In the genomic region with DNA sequence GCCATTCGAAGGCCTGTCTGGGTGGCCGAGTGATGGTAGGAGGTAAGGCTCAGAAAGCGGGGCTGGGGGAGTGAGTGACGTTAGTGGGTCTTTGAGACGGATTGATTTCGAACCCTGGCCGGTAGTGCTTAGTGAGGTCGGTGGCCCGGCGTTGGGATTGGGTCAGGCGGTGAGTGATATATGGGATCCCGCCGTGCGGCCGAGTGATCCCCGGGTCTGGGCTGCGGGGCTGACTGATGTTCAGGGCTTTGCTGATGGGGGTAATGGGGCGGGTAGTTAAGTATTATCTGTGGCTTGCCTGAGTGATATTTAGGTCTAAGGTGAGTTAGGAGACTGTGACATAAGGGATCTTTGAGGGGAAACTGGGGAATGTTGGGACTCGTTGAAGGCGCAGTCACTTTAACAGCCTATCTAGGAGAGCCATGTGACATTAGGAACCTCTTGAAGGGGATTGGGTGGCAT, we compare ENCODE assay signal across 1 cellular context.
TF ChIP-seq lines count a peak whose summit lies in the region.

No MANE protein-coding gene starts in this region.

TF ChIP-seq in K562, 482 proteins besides CTCF, POLR2A, EP300 and RAD21 (continues in another document):
- TF ChIP-seq ZEB2 (IDR thresholded peaks at IDR 0.05), result 0 out of 2 replicates have a peak, but pooled peaks have one; percentile 35
- peak; percentile 73 for TF ChIP-seq MEIS2 (IDR thresholded peaks at IDR 0.05; ENCODE audit: partially characterized antibody)
- peak; percentile 83 for TF ChIP-seq CHD1 (IDR thresholded peaks at IDR 0.05; ENCODE audit: low read length)
- TF ChIP-seq, protein P1, sequence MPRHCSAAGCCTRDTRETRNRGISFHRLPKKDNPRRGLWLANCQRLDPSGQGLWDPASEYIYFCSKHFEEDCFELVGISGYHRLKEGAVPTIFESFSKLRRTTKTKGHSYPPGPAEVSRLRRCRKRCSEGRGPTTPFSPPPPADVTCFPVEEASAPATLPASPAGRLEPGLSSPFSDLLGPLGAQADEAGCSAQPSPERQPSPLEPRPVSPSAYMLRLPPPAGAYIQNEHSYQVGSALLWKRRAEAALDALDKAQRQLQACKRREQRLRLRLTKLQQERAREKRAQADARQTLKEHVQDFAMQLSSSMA (CRISPR knock-in tag; IDR thresholded peaks at IDR 0.05), result peak; percentile 9; the same call in 1 of the 2 replicates
- TF ChIP-seq ZNF134 (CRISPR knock-in tag; conservative IDR thresholded peaks at IDR 0.05), result no peak
- TF ChIP-seq FUS (optimal IDR thresholded peaks at IDR 0.05; ENCODE audit: low read depth, low read length), result no peak
- TF ChIP-seq ZNF764 (CRISPR knock-in tag; IDR thresholded peaks at IDR 0.05; ENCODE audit: low read depth), result no peak
- peak; percentile 17; the same call in 1 of the 2 replicates for TF ChIP-seq ARID1B (IDR thresholded peaks at IDR 0.05)
- peak; percentile 13 for TF ChIP-seq DPF2 (IDR thresholded peaks at IDR 0.05)
- TF ChIP-seq KDM1A (IDR thresholded peaks at IDR 0.05), result no peak
- TF ChIP-seq COPS2 (conservative IDR thresholded peaks at IDR 0.05), result no peak
- TF ChIP-seq, protein P2, sequence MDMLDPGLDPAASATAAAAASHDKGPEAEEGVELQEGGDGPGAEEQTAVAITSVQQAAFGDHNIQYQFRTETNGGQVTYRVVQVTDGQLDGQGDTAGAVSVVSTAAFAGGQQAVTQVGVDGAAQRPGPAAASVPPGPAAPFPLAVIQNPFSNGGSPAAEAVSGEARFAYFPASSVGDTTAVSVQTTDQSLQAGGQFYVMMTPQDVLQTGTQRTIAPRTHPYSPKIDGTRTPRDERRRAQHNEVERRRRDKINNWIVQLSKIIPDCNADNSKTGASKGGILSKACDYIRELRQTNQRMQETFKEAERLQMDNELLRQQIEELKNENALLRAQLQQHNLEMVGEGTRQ (CRISPR knock-in tag; IDR thresholded peaks at IDR 0.05), result peak; percentile 13; the same call in 1 of the 2 replicates
- TF ChIP-seq SMARCA4 (IDR thresholded peaks at IDR 0.05), result peak; percentile 3
- TF ChIP-seq ZFP1 (CRISPR knock-in tag; IDR thresholded peaks at IDR 0.05), result no peak
- TF ChIP-seq PCBP1 (IDR thresholded peaks at IDR 0.05; ENCODE audit: low read depth, low read length, poor library complexity, severe bottlenecking), result no peak
- TF ChIP-seq, protein P3, sequence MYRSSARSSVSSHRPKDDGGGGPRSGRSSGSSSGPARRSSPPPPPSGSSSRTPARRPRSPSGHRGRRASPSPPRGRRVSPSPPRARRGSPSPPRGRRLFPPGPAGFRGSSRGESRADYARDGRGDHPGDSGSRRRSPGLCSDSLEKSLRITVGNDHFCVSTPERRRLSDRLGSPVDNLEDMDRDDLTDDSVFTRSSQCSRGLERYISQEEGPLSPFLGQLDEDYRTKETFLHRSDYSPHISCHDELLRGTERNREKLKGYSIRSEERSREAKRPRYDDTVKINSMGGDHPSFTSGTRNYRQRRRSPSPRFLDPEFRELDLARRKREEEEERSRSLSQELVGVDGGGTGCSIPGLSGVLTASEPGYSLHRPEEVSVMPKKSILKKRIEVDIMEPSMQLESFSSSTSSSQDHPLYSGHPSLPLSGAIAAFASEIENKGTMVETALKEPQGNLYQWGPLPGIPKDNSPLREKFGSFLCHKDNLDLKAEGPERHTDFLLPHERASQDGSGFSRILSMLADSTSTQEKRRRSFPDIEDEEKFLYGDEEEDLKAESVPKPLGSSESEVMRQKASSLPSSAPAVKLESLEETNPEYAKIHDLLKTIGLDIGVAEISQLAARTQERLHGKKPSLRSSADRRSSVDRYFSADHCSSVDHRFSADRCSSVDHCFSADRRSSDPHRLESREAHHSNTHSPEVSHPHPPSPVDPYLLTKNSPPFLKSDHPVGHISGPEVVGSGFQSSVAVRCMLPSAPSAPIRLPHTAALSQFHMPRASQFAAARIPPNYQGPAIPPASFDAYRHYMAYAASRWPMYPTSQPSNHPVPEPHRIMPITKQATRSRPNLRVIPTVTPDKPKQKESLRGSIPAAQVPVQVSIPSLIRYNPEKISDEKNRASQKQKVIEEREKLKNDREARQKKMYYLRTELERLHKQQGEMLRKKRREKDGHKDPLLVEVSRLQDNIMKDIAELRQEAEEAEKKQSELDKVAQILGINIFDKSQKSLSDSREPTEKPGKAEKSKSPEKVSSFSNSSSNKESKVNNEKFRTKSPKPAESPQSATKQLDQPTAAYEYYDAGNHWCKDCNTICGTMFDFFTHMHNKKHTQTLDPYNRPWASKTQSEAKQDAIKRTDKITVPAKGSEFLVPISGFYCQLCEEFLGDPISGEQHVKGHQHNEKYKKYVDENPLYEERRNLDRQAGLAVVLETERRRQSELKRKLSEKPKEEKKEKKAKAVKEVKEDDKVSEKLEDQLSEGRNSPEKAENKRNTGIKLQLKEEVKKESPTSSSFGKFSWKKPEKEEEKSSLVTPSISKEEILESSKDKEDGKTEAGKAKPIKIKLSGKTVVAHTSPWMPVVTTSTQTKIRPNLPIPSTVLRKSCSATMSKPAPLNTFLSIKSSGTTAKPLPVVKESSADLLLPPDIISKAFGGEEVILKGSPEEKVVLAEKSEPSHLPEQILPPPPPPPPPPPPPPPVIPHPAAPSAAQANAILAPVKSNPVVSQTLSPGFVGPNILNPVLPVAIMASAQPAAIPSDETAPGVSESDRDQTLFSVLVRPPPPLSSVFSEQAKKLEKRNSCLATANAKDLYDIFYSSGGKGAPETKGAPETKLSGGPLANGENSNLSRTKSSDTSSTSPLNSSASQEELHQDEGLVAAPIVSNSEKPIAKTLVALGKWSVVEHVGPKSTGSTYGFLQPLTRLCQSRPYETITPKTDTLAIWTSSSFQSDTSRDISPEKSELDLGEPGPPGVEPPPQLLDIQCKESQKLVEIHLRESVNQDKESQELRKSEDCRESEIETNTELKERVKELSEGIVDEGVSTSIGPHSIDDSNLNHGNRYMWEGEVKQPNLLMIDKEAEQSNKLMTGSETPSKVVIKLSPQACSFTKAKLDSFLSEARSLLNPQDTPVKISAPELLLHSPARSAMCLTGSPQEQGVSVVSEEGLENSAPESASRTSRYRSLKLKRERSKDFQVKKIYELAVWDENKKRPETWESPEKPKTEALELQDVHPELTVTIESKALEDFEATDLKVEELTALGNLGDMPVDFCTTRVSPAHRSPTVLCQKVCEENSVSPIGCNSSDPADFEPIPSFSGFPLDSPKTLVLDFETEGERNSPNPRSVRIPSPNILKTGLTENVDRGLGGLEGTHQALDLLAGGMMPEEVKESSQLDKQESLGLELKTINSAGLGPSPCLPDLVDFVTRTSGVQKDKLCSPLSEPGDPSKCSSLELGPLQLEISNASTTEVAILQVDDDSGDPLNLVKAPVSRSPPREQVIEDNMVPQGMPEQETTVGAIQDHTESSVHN (IDR thresholded peaks at IDR 0.05; ENCODE audit: borderline replicate concordance in 1 of 2, low read depth in 1 of 2), result no peak
- no peak for TF ChIP-seq ZNF717 (CRISPR knock-in tag; IDR thresholded peaks at IDR 0.05)
- TF ChIP-seq TAF7 (tag; IDR thresholded peaks at IDR 0.05), result 0 out of 2 replicates have a peak, but pooled peaks have one; percentile 1
- TF ChIP-seq, protein P4, sequence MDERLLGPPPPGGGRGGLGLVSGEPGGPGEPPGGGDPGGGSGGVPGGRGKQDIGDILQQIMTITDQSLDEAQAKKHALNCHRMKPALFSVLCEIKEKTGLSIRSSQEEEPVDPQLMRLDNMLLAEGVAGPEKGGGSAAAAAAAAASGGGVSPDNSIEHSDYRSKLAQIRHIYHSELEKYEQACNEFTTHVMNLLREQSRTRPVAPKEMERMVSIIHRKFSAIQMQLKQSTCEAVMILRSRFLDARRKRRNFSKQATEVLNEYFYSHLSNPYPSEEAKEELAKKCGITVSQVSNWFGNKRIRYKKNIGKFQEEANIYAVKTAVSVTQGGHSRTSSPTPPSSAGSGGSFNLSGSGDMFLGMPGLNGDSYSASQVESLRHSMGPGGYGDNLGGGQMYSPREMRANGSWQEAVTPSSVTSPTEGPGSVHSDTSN (CRISPR knock-in tag; IDR thresholded peaks at IDR 0.05; ENCODE audit: low read depth), result no peak
- TF ChIP-seq, protein P4 (tag; conservative IDR thresholded peaks at IDR 0.05; ENCODE audit: low read depth), result peak; percentile 75
- peak in 1 of 2 experiments; percentile 76; a peak in 2 of 4 replicates for TF ChIP-seq CSDE1 (IDR thresholded peaks at IDR 0.05)
- 0 out of 2 replicates have a peak, but pooled peaks have one; percentile 57 for TF ChIP-seq LARP7 (IDR thresholded peaks at IDR 0.05)
- TF ChIP-seq GATA2 (CRISPR knock-in tag; IDR thresholded peaks at IDR 0.05), result peak; percentile 9; the same call in 1 of the 2 replicates
- TF ChIP-seq LCOR (CRISPR knock-in tag; IDR thresholded peaks at IDR 0.05), result 0 out of 2 replicates have a peak, but pooled peaks have one; percentile 5
- TF ChIP-seq NFIC (IDR thresholded peaks at IDR 0.05), result 0 out of 2 replicates have a peak, but pooled peaks have one; percentile 5
- peak; percentile 4 for TF ChIP-seq TAF9B (IDR thresholded peaks at IDR 0.05; ENCODE audit: partially characterized antibody)
- TF ChIP-seq TBL1XR1 (IDR thresholded peaks at IDR 0.05; ENCODE audit: low read length in 2 of 2), result no peak
- TF ChIP-seq ZNF695 (CRISPR knock-in tag; IDR thresholded peaks at IDR 0.05), result no peak
- TF ChIP-seq, protein P5, sequence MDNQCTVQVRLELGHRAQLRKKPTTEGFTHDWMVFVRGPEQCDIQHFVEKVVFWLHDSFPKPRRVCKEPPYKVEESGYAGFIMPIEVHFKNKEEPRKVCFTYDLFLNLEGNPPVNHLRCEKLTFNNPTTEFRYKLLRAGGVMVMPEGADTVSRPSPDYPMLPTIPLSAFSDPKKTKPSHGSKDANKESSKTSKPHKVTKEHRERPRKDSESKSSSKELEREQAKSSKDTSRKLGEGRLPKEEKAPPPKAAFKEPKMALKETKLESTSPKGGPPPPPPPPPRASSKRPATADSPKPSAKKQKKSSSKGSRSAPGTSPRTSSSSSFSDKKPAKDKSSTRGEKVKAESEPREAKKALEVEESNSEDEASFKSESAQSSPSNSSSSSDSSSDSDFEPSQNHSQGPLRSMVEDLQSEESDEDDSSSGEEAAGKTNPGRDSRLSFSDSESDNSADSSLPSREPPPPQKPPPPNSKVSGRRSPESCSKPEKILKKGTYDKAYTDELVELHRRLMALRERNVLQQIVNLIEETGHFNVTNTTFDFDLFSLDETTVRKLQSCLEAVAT (IDR thresholded peaks at IDR 0.05), result 0 out of 4 replicates have a peak, but pooled peaks of 1 of the 2 experiments have one; percentile 14
- TF ChIP-seq GATAD2B (IDR thresholded peaks at IDR 0.05; ENCODE audit: borderline replicate concordance), result no peak
- no peak for TF ChIP-seq SIX5 (IDR thresholded peaks at IDR 0.05; ENCODE audit: borderline replicate concordance in 1 of 2, insufficient read depth in 1 of 2, low read depth in 1 of 2, low read length in 2 of 2)
- TF ChIP-seq RAD51 (IDR thresholded peaks at IDR 0.05; ENCODE audit: borderline replicate concordance, low read depth), result peak; percentile 20; the same call in 1 of the 2 replicates
- TF ChIP-seq, protein P6, sequence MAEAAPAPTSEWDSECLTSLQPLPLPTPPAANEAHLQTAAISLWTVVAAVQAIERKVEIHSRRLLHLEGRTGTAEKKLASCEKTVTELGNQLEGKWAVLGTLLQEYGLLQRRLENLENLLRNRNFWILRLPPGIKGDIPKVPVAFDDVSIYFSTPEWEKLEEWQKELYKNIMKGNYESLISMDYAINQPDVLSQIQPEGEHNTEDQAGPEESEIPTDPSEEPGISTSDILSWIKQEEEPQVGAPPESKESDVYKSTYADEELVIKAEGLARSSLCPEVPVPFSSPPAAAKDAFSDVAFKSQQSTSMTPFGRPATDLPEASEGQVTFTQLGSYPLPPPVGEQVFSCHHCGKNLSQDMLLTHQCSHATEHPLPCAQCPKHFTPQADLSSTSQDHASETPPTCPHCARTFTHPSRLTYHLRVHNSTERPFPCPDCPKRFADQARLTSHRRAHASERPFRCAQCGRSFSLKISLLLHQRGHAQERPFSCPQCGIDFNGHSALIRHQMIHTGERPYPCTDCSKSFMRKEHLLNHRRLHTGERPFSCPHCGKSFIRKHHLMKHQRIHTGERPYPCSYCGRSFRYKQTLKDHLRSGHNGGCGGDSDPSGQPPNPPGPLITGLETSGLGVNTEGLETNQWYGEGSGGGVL (CRISPR knock-in tag; IDR thresholded peaks at IDR 0.05), result no peak
- no peak for TF ChIP-seq HDAC6 (IDR thresholded peaks at IDR 0.05; ENCODE audit: low read depth, low read length)
- TF ChIP-seq POLR2B (IDR thresholded peaks at IDR 0.05; ENCODE audit: low read depth, partially characterized antibody), result peak; percentile 3
- TF ChIP-seq PYGO2 (tag; IDR thresholded peaks at IDR 0.05), result no peak
- TF ChIP-seq RUNX1 (IDR thresholded peaks at IDR 0.05; ENCODE audit: low read depth), result no peak
- no peak for TF ChIP-seq HDGF (IDR thresholded peaks at IDR 0.05)
- TF ChIP-seq ZNF830 (CRISPR knock-in tag; IDR thresholded peaks at IDR 0.05), result no peak
- no peak for TF ChIP-seq ZKSCAN3 (CRISPR knock-in tag; IDR thresholded peaks at IDR 0.05)
- TF ChIP-seq FOS (IDR thresholded peaks at IDR 0.05; ENCODE audit: extremely low read depth, insufficient read length), result no peak
- no peak for TF ChIP-seq HCFC1 (IDR thresholded peaks at IDR 0.05; ENCODE audit: low read depth, low read length)
- peak; percentile 27 for TF ChIP-seq NFRKB (IDR thresholded peaks at IDR 0.05; ENCODE audit: low read depth)
- TF ChIP-seq ZNF584 (CRISPR knock-in tag; IDR thresholded peaks at IDR 0.05; ENCODE audit: low read depth), result peak; percentile 54; the same call in 1 of the 2 replicates
- no peak for TF ChIP-seq BHLHE40 (IDR thresholded peaks at IDR 0.05; ENCODE audit: low read length)
